In the genomic region with DNA sequence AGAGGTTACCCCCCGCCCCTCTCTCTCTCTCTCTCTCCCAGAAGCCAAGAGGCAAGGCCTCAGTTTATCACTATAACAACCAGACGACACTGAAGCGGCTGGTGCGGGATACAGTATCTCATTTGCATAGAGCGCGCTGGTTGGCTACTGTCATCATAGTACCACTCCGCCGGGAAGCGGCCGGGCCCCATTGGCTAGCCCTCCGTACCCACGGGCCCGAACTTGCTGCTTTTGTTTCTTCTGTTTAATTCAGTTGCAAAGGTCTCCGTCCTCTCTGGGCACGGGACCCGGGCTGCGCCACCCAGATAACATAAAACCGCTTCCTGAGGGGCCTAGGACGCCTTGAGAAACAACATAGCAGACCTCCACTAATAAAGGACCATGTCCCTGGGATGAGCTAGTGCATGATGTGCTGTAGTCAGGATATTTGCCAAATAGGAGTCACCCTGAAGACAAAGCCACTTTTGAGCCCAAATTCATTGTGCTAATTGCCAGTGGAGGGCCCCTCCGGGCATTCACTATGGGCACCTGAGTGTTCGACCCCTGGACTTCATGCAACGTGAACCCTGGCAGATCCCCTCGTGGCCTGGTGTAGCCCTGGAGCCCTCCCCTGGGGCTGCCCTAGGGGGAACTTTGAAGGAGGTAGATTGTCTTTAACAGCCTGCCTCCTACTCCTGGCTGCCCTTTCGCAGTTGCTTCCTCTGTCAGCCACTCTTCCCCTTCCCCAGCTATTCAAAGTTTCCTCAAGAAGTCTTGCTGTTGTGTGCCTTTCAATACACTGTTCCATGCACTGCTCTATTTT, we compare ENCODE assay signal across 8 cellular contexts. TPM values are rescaled to one million over a fixed set of nuclear protein-coding genes. Genes with fewer than 3 reads are reported as not detected.
DNase-seq lines count a peak whose midpoint lies in the region; ATAC-seq and TF ChIP-seq lines count a peak whose summit lies in the region.

A gene (minus strand): TSS at position 91 of the 802 bp plus-strand sequence. CDS start 242 bp downstream, outside the sequence.

- TF ChIP-seq CTCF in lower leg skin (IDR thresholded peaks at IDR 0.05) (no peak), GM13977 (IDR thresholded peaks at IDR 0.05; ENCODE audit: extremely low read depth, insufficient read depth, missing control alignments) (no peak)

- ATAC-seq in HG02938 (IDR thresholded peaks at IDR 0.05; ENCODE audit: unreplicated experiment) = peak; percentile 87
- ATAC-seq in activated CD8-positive, alpha-beta T cell treated with anti-CD3 and anti-CD28 coated beads, Interleukin-2, amount 10 ng/mL, durations not matched to agents 7 days and 5 days = peak; percentile 100

- H3K36me3 Mint-ChIP-seq in activated CD8-positive, alpha-beta T cell treated with anti-CD3 and anti-CD28 coated beads, Interleukin-2, amount 10 ng/mL, durations not matched to agents 7 days and 5 days (ENCODE audit: low read depth) = no peaks in the 10 kb centered on the region

- TF ChIP-seq POLR2A in lower leg skin (IDR thresholded peaks at IDR 0.05) = no peak

- intact Hi-C loops in lower leg skin (cut with DNase I; ENCODE audit: low total_unique reads) = no loop called here

- peaks cover 20% of the 10 kb centered on the region for H3K27me3 Mint-ChIP-seq in activated CD8-positive, alpha-beta T cell treated with anti-CD3 and anti-CD28 coated beads, Interleukin-2, amount 10 ng/mL, durations not matched to agents 7 days and 5 days (ENCODE audit: low read depth)

- in situ Hi-C loops in GM13977 (cut with MboI; ENCODE audit: low pct_unique_long_range_greater_than_20kb, low sequenced_read_pairs, unreplicated experiment) = no loop called here

- H3K4me3 Mint-ChIP-seq in activated CD8-positive, alpha-beta T cell treated with anti-CD3 and anti-CD28 coated beads, Interleukin-2, amount 10 ng/mL, durations not matched to agents 7 days and 5 days = peak within 1 kb of the TSS; percentile 57

- POLR2A ChIA-PET in activated CD8-positive, alpha-beta T cell treated with anti-CD3 and anti-CD28 coated beads, Interleukin-2, amount 10 ng/mL, durations not matched to agents 7 days and 5 days (lab: Charles Lee) = no interaction called here

- WGBS in lower leg skin, 2 donors = 1 to 32% methylated on average over 20 to 24 of the region's 24 CpGs

- CTCF ChIA-PET in activated CD8-positive, alpha-beta T cell treated with anti-CD3 and anti-CD28 coated beads, Interleukin-2, amount 10 ng/mL, durations not matched to agents 7 days and 5 days (lab: Charles Lee) = no interaction called here

- no peaks in the 10 kb centered on the region for H3K9me3 Mint-ChIP-seq in activated CD8-positive, alpha-beta T cell treated with anti-CD3 and anti-CD28 coated beads, Interleukin-2, amount 10 ng/mL, durations not matched to agents 7 days and 5 days (ENCODE audit: insufficient read depth)

- no peak within 1 kb of the TSS for H3K4me3 ChIP-seq in lower leg skin (ENCODE audit: low read depth, poor library complexity, severe bottlenecking)

- DNase-seq in GDM1 (lab: John Stamatoyannopoulos, UW) = peak; percentile 52
- peak; percentile 89 for DNase-seq in NCI-H2227 (lab: John Stamatoyannopoulos, UW; ENCODE audit: unreplicated experiment)
- DNase-seq in activated CD8-positive, alpha-beta T cell treated with anti-CD3 and anti-CD28 coated beads, Interleukin-2, amount 10 ng/mL, durations not matched to agents 7 days and 5 days = peak; percentile 71
- DNase-seq in dermis microvascular lymphatic vessel endothelial cell (ENCODE audit: low read depth in 2 of 2) = peak; percentile 18 to 66
- peak; percentile 36 to 92 for DNase-seq in lower leg skin (ENCODE audit: low spot score in 2 of 2)
- peak; percentile 46 to 48 for DNase-seq in stimulated activated CD4-positive, alpha-beta T cell treated with anti-CD3 and anti-CD28 coated beads, Interleukin-4, amount 100 ng/mL, for 4 hours
- no peak for DNase-seq in GM13977 (ENCODE audit: low spot score)

- peaks cover 15% of the 10 kb centered on the region for H3K4me1 Mint-ChIP-seq in activated CD8-positive, alpha-beta T cell treated with anti-CD3 and anti-CD28 coated beads, Interleukin-2, amount 10 ng/mL, durations not matched to agents 7 days and 5 days (ENCODE audit: low read depth)

- H3K27ac Mint-ChIP-seq in activated CD8-positive, alpha-beta T cell treated with anti-CD3 and anti-CD28 coated beads, Interleukin-2, amount 10 ng/mL, durations not matched to agents 7 days and 5 days = no peak within 1 kb of the TSS

RNA-seq across cellular contexts. Expression of the gene that starts here (rescaled TPM):
- total RNA-seq in activated CD8-positive, alpha-beta T cell treated with anti-CD3 and anti-CD28 coated beads, Interleukin-2, amount 10 ng/mL, durations not matched to agents 7 days and 5 days = not detected
- total RNA-seq in dermis microvascular lymphatic vessel endothelial cell (under 0.01 TPM in 1 of 2 replicates, not detected in the other), lower leg skin (under 1 TPM in 3 of 4 donors, not detected in 1; 0.04 to 0.78 (median 0.20) TPM)

Comparison
In these comparisons a context has a peak if more than half of its experiments do, and no peak if none do; other contexts are left out.
1. Peak in DNase-seq and ATAC-seq in activated CD8-positive, alpha-beta T cell treated with anti-CD3 and anti-CD28 coated beads, Interleukin-2, amount 10 ng/mL, durations not matched to agents 7 days and 5 days; RNA of the gene not detected or under 1 TPM.
2. Peak in DNase-seq in dermis microvascular lymphatic vessel endothelial cell; RNA of the gene not detected or under 1 TPM.
3. Peak in DNase-seq in lower leg skin; RNA of the gene not detected or under 1 TPM.